ENCODE assay signal across 12 cellular contexts in genomic region chr3:171801738-171802600, GRCh38. TPM values are rescaled to one million over a fixed set of nuclear protein-coding genes. Genes with fewer than 3 reads are reported as not detected.
A peak's percentile ranks its signal among the peaks of the same experiment; 100 is the strongest.
DNase-seq lines count a peak whose midpoint lies in the region; ATAC-seq, FAIRE-seq and TF ChIP-seq lines count a peak whose summit lies in the region.
"Had no signal": no experiment of that assay in that cellular context is flagged by ENCODE, and none has a peak within 500 bp of the region (broad histone marks: within the 10 kb centered on the region; RNA-seq: fewer than 3 reads in every experiment).

No MANE protein-coding gene starts in this region.

- POLR2A ChIA-PET in activated CD4-positive, alpha-beta T cell treated with anti-CD3 and anti-CD28 coated beads for 36 hours (lab: Charles Lee) = interaction anchor here (0.6 to 0.7 kb wide), 3 partner anchors 433 to 1711 kb away, joined by 3 to 5 read pairs (median 3); no protein-coding TSS in a partner anchor

- no peak overlapping the region for H3K4me3 Mint-ChIP-seq in activated CD4-positive, alpha-beta T cell treated with anti-CD3 and anti-CD28 coated beads for 36 hours

- intact Hi-C loops in activated CD4-positive, alpha-beta T cell treated with anti-CD3 and anti-CD28 coated beads for 36 hours (cut with DNase I, micrococcal nuclease) = no loop called here
- intact Hi-C loops in uterus (cut with DNase I; ENCODE audit: low total_unique reads) = no loop called here

- no peak for TF ChIP-seq CTCF in bronchial epithelial cell (IDR thresholded peaks at IDR 0.05; ENCODE audit: insufficient read depth, low read length, severe bottlenecking)
- peak in 1 of 4 experiments; percentile 4 for TF ChIP-seq CTCF in uterus (IDR thresholded peaks at IDR 0.05)

- no peaks in the 10 kb centered on the region for H3K9me3 Mint-ChIP-seq in activated CD4-positive, alpha-beta T cell treated with anti-CD3 and anti-CD28 coated beads for 36 hours (ENCODE audit: low read depth)

- DNase-seq in activated CD4-positive, alpha-beta T cell treated with anti-CD3 and anti-CD28 coated beads for 36 hours = no peak
- DNase-seq in activated CD4-positive, alpha-beta T cell treated with anti-CD3 and anti-CD28 coated beads, Interleukin-2, amount 50 U/mL, for 4 hours = no peak
- DNase-seq in bronchial epithelial cell (ENCODE audit: low read depth) = peak; percentile 91
- peak; percentile 94 to 97 for DNase-seq in lung microvascular endothelial cell (ENCODE audit: low read depth in 2 of 2)
- DNase-seq in uterus = no peak
- DNase-seq in inferior parietal cortex (ENCODE audit: extremely low spot score) = no peak
- DNase-seq in amniotic stem cell (lab: John Stamatoyannopoulos, UW) = no peak
- DNase-seq: activated CD8-positive, alpha-beta memory T cell treated with anti-CD3 and anti-CD28 coated beads for 24 hours; OCI-M1; spleen had no signal

- CTCF ChIA-PET in activated CD4-positive, alpha-beta T cell treated with anti-CD3 and anti-CD28 coated beads for 36 hours (lab: Charles Lee) = interaction anchor here (0.7 to 0.8 kb wide), 2 partner anchors 38 to 128 kb away, joined by 3 read pairs; no protein-coding TSS in a partner anchor

- peaks cover 0 to 5% of the 10 kb centered on the region in 2 donors for H3K4me1 ChIP-seq in uterus

- peak overlapping the region; percentile 71 to 84 for H3K27ac ChIP-seq in uterus
- H3K27ac ChIP-seq: 22Rv1 had no signal

- no peak overlapping the region for H3K27ac Mint-ChIP-seq in activated CD4-positive, alpha-beta T cell treated with anti-CD3 and anti-CD28 coated beads for 36 hours

- no peaks in the 10 kb centered on the region for H3K36me3 Mint-ChIP-seq in activated CD4-positive, alpha-beta T cell treated with anti-CD3 and anti-CD28 coated beads for 36 hours (ENCODE audit: low read depth)

- ATAC-seq in activated CD4-positive, alpha-beta T cell treated with anti-CD3 and anti-CD28 coated beads for 36 hours = peak; percentile 60
- no peak for ATAC-seq in HG02852 (IDR thresholded peaks at IDR 0.05; ENCODE audit: unreplicated experiment)

- FAIRE-seq in bronchial epithelial cell (lab: Jason Lieb, UNC) = no peak

- no peaks in the 10 kb centered on the region for H3K9me3 ChIP-seq in uterus
- H3K9me3 ChIP-seq: spleen had no signal

- H3K4me3 ChIP-seq in bronchial epithelial cell (ENCODE audit: low read depth, low read length) = no peak overlapping the region
- no peak overlapping the region for H3K4me3 ChIP-seq in uterus
- H3K4me3 ChIP-seq: spleen had no signal

- no peaks in the 10 kb centered on the region for H3K27me3 ChIP-seq in bronchial epithelial cell (ENCODE audit: control insufficient read depth, insufficient read depth, low read length)
- H3K27me3 ChIP-seq in uterus = no peaks in the 10 kb centered on the region
- H3K27me3 ChIP-seq: spleen had no signal

- H3K27me3 Mint-ChIP-seq in activated CD4-positive, alpha-beta T cell treated with anti-CD3 and anti-CD28 coated beads for 36 hours = peaks cover 5% of the 10 kb centered on the region

- H3K36me3 ChIP-seq in bronchial epithelial cell (ENCODE audit: control insufficient read depth, insufficient read depth, low read length) = no peaks in the 10 kb centered on the region
- no peaks in the 10 kb centered on the region for H3K36me3 ChIP-seq in uterus
- H3K36me3 ChIP-seq: spleen had no signal

- H3K4me1 Mint-ChIP-seq in activated CD4-positive, alpha-beta T cell treated with anti-CD3 and anti-CD28 coated beads for 36 hours = peaks cover 4% of the 10 kb centered on the region

- no peak for TF ChIP-seq POLR2A in uterus (IDR thresholded peaks at IDR 0.05)

RNA-seq across cellular contexts. Expression of gene PLD1, which starts 8.3 kb away (rescaled TPM):
- total RNA-seq in activated CD4-positive, alpha-beta T cell treated with anti-CD3 and anti-CD28 coated beads for 36 hours = 1 to 10 TPM; 1.1 to 1.2 TPM
- total RNA-seq in bronchial epithelial cell (10.5 and 20.0 TPM in 2 replicates), lung microvascular endothelial cell (52.2 and 62.1 TPM in 2 replicates), uterus (10 to 100 TPM; 15.6 to 94.8 (median 30.8) TPM)

RNA-seq across cellular contexts. Expression of gene TMEM212, which starts 41.2 kb away (rescaled TPM):
- total RNA-seq in activated CD4-positive, alpha-beta T cell treated with anti-CD3 and anti-CD28 coated beads for 36 hours = not detected
- total RNA-seq in bronchial epithelial cell (not detected in 2 replicates), lung microvascular endothelial cell (not detected in 2 replicates), uterus (1 to 10 TPM in 1 of 4 donors, not detected in 3; 1.2 TPM)
- total RNA-seq: spleen had no signal

Comparison
In these comparisons a context has a peak if more than half of its experiments do, and no peak if none do; other contexts are left out.
1. DNase-seq: peak in bronchial epithelial cell (single experiment) and lung microvascular endothelial cell (2 of 2); none in activated CD4-positive, alpha-beta T cell treated with anti-CD3 and anti-CD28 coated beads for 36 hours (single experiment), activated CD4-positive, alpha-beta T cell treated with anti-CD3 and anti-CD28 coated beads, Interleukin-2, amount 50 U/mL, for 4 hours (0 of 2), uterus (0 of 2), inferior parietal cortex (single experiment) and amniotic stem cell (single experiment).